In genomic region chr14:43795600-43796228, GRCh38 we compare ENCODE assay signal across 8 cellular contexts.
DNase-seq lines count a peak whose midpoint lies in the region; ATAC-seq and TF ChIP-seq lines count a peak whose summit lies in the region.

No MANE protein-coding gene starts in this region.

- dilution Hi-C loops in mammary epithelial cell (cut with HindIII; ENCODE audit: low sequenced_read_pairs), result no loop called here

- H3K4me2 ChIP-seq in DND-41 (ENCODE audit: insufficient read depth, low read length), result no peak overlapping the region
- no peak overlapping the region for H3K4me2 ChIP-seq in mammary epithelial cell (ENCODE audit: insufficient read depth, low read depth, low read length)

- H4K20me1 ChIP-seq in DND-41 (ENCODE audit: insufficient read depth, low read length) (no peaks in the 10 kb centered on the region), mammary epithelial cell (ENCODE audit: insufficient read depth, low read length) (no peaks in the 10 kb centered on the region)

- CTCF ChIA-PET in mammary epithelial cell (lab: Charles Lee; ENCODE audit: low non-redundant PET), result no interaction called here

- H3K36me3 ChIP-seq in DND-41 (ENCODE audit: insufficient read depth, low read length) (no peaks in the 10 kb centered on the region), mammary epithelial cell (ENCODE audit: insufficient read depth, low read length) (no peaks in the 10 kb centered on the region), right lobe of liver (no peaks in the 10 kb centered on the region)

- H3K27me3 ChIP-seq in DND-41 (ENCODE audit: insufficient read depth, low read length, poor library complexity), result no peaks in the 10 kb centered on the region
- H3K27me3 ChIP-seq in mammary epithelial cell (ENCODE audit: insufficient read depth, low read length), result no peaks in the 10 kb centered on the region
- no peaks in the 10 kb centered on the region for H3K27me3 ChIP-seq in right lobe of liver

- H3K27ac ChIP-seq in DND-41 (ENCODE audit: low read length) (no peak overlapping the region), mammary epithelial cell (ENCODE audit: insufficient read depth, low read depth, low read length) (no peak overlapping the region), right lobe of liver (no peak overlapping the region)

- no peak for ATAC-seq in DND-41 (ENCODE audit: insufficient read depth, low read depth)
- ATAC-seq in right lobe of liver, result peak; percentile 71 to 80 (median 79)
- no peak for ATAC-seq in GM21786 (IDR thresholded peaks at IDR 0.05; ENCODE audit: unreplicated experiment)
- no peak for ATAC-seq in GM21723 (IDR thresholded peaks at IDR 0.05; ENCODE audit: unreplicated experiment)

- TF ChIP-seq CTCF in DND-41 (IDR thresholded peaks at IDR 0.05; ENCODE audit: borderline replicate concordance, extremely low read depth, low read length, poor library complexity, severe bottlenecking), result peak; percentile 16
- peak; percentile 20 to 43 for TF ChIP-seq CTCF in mammary epithelial cell (conservative IDR thresholded peaks at IDR 0.05 in 1 of 2, IDR thresholded peaks at IDR 0.05 in 1 of 2; ENCODE audit: extremely low read depth in 1 of 2, insufficient read depth in 1 of 2, low read depth in 1 of 2, low read length in 2 of 2)
- peak; percentile 54 to 80 (median 67) for TF ChIP-seq CTCF in right lobe of liver (IDR thresholded peaks at IDR 0.05)

- no TSS peak for BruUV-seq in mammary epithelial cell (replicated peaks; lab: Mats Ljungman, UMichigan)

- H3K4me3 ChIP-seq in DND-41 (ENCODE audit: low read depth in 1 of 2, low read length in 2 of 2), result no peak overlapping the region
- H3K4me3 ChIP-seq in mammary epithelial cell (replicated peaks in 1 of 3; ENCODE audit: insufficient read depth in 1 of 3, low read depth in 2 of 3, low read length in 3 of 3), result no peak overlapping the region
- no peak overlapping the region for H3K4me3 ChIP-seq in right lobe of liver

- no peak overlapping the region for H3K9ac ChIP-seq in DND-41 (ENCODE audit: low read depth, low read length)
- H3K9ac ChIP-seq in mammary epithelial cell (ENCODE audit: insufficient read depth, low read length), result no peak overlapping the region

- no peak for DNase-seq in DND-41
- peak; percentile 37 for DNase-seq in NCI-H2029 (lab: John Stamatoyannopoulos, UW)
- no peak for DNase-seq in mammary epithelial cell
- DNase-seq in right lobe of liver, result no peak
- DNase-seq in RPMI8226, result no peak
- DNase-seq in GF-D8 (lab: John Stamatoyannopoulos, UW), result no peak

- TF ChIP-seq POLR2A in right lobe of liver (IDR thresholded peaks at IDR 0.05), result no peak

- intact Hi-C loops in mammary epithelial cell (cut with micrococcal nuclease), result loop anchor here (2.0 to 10.0 kb wide), 3 partner anchors 293 to 1571 kb away; no protein-coding TSS in a partner anchor
- intact Hi-C loops in right lobe of liver (cut with DNase I), result no loop called here

- H2AFZ ChIP-seq in DND-41 (ENCODE audit: low read depth, low read length), result no peak overlapping the region
- H2AFZ ChIP-seq in mammary epithelial cell (ENCODE audit: low read depth, low read length), result no peak overlapping the region

- H3K4me1 ChIP-seq in DND-41 (ENCODE audit: insufficient read depth, low read length) (no peaks in the 10 kb centered on the region), mammary epithelial cell (ENCODE audit: insufficient read depth, low read length) (no peaks in the 10 kb centered on the region), right lobe of liver (no peaks in the 10 kb centered on the region)

- H3K79me2 ChIP-seq in DND-41 (ENCODE audit: insufficient read depth, low read length) (no peaks in the 10 kb centered on the region), mammary epithelial cell (ENCODE audit: insufficient read depth, low read length) (no peaks in the 10 kb centered on the region)

- in situ Hi-C loops in mammary epithelial cell (cut with MboI; ENCODE audit: low sequenced_read_pairs in 2 of 2), result no loop called here

- H3K9me3 ChIP-seq in DND-41 (ENCODE audit: insufficient read depth, low read length, severe bottlenecking), result no peaks in the 10 kb centered on the region
- peaks cover 9% of the 10 kb centered on the region for H3K9me3 ChIP-seq in mammary epithelial cell (replicated peaks; ENCODE audit: insufficient read depth, low read length)
- H3K9me3 ChIP-seq in right lobe of liver, result no peaks in the 10 kb centered on the region

Comparison
In these comparisons a context has a peak if more than half of its experiments do, and no peak if none do; other contexts are left out.
1. ATAC-seq: peak in right lobe of liver (4 of 4); none in DND-41 (single experiment), GM21786 (single experiment) and GM21723 (single experiment).
2. CTCF ChIP-seq: peak in every context shown above with its lines; median percentile 67 in right lobe of liver; 32 in mammary epithelial cell; 16 in DND-41.